1 cellular context compared by ENCODE assay signal in the genomic region with DNA sequence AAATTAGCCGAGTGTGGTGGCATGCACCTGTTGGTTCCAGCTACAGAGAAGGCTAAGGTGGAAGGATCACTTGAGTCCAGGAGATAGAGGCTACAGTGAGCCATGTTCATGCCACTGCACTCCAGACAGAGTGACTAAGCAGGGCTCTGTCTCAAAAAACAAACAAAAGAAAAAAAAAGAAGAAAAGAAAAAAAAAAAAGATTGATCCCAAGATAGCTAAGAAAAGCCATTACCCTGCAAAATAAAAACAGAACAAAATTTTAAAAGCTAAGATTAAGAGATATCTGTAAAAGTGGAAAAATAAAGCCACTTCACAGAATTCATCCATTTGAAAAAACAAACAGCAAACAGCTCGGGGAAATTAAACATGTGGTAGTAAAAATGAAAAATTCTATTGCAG.
TF ChIP-seq lines count a peak whose summit lies in the region.

No MANE protein-coding gene starts in this region.

TF ChIP-seq in IMR-90, 13 proteins besides CTCF, POLR2A, EP300 and RAD21:
- TF ChIP-seq RCOR1 (IDR thresholded peaks at IDR 0.05; ENCODE audit: insufficient replicate concordance, low read length) (no peak), RFX5 (IDR thresholded peaks at IDR 0.05; ENCODE audit: low read depth, low read length) (no peak), MAZ (IDR thresholded peaks at IDR 0.05; ENCODE audit: borderline replicate concordance, low read depth, low read length) (no peak), CHD1 (IDR thresholded peaks at IDR 0.05; ENCODE audit: low read depth, low read length) (no peak)
TF ChIP-seq in IMR-90: peak in this region for 0.
